23 cellular contexts compared by ENCODE assay signal in the genomic region with DNA sequence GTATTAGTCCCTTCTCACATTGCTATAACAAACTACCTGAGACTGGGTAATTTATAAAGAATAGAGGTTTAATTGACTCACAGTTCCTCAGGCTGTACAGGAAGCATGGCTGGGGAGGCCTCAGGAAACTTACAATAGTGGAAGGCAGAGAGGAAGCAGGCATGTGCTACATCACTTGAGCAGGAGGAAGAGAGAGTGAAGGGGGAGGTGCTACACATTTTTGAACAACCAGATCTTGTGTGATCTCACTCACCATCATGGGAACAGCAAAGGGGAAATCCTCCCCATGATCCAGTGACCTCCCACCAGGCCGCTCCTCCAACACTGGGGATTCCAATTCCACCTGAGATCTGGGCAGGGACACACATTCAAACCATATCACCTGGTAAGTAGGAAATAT.
"Had no signal": no experiment of that assay in that cellular context is flagged by ENCODE, and none has a peak within 500 bp of the region (broad histone marks: within the 10 kb centered on the region; RNA-seq: fewer than 3 reads in every experiment).

No MANE protein-coding gene starts in this region.

- ATAC-seq: activated T-cell treated with anti-CD3 and anti-CD28 coated beads, Interleukin-2, amount 50 U/mL, for 72 hours; effector memory CD8-positive, alpha-beta T cell; gastroesophageal sphincter; WTC11 had no signal

- DNase-seq: activated CD4-positive, alpha-beta memory T cell treated with anti-CD3 and anti-CD28 coated beads, Interleukin-2, amount 10 ng/mL, durations not matched to agents 7 days and 5 days; activated CD4-positive, alpha-beta T cell treated with anti-CD3 and anti-CD28 coated beads for 1 hour; activated CD4-positive, alpha-beta T cell treated with anti-CD3 and anti-CD28 coated beads for 4 hours; activated CD4-positive, alpha-beta T cell treated with anti-CD3 and anti-CD28 coated beads, Interleukin-2, amount 10 ng/mL, durations not matched to agents 7 days and 5 days; activated CD4-positive, alpha-beta T cell treated with anti-CD3 and anti-CD28 coated beads, Interleukin-2, amount 50 U/mL, for 4 hours; activated CD8-positive, alpha-beta memory T cell treated with anti-CD3 and anti-CD28 coated beads, Interleukin-2, amount 50 U/mL, for 48 hours; activated gamma-delta T cell; activated naive CD4-positive, alpha-beta T cell; activated naive CD4-positive, alpha-beta T cell treated with anti-CD3 and anti-CD28 coated beads, Interleukin-2, amount 50 U/mL, for 16 hours; activated T-cell treated with anti-CD3 and anti-CD28 coated beads for 4 hours; activated T-cell treated with anti-CD3 and anti-CD28 coated beads, Interleukin-2, amount 50 U/mL, for 24 hours; activated T-cell treated with anti-CD3 and anti-CD28 coated beads, Interleukin-2, amount 50 U/mL, for 72 hours; amniotic stem cell; anterior cingulate cortex; brain microvascular endothelial cell; effector CD4-positive, alpha-beta T cell; effector memory CD8-positive, alpha-beta T cell; esophagus squamous epithelium; foreskin melanocyte; head of caudate nucleus; T-helper 2 cell had no signal
